ENCODE assay signal across 1 cellular context in genomic region chr11:70322653-70323052, GRCh38.
TF ChIP-seq lines count a peak whose summit lies in the region.

No MANE protein-coding gene starts in this region.

TF ChIP-seq in K562, 482 proteins besides CTCF, POLR2A, EP300 and RAD21:
- TF ChIP-seq FOXJ2 (tag; IDR thresholded peaks at IDR 0.05): no peak
- no peak for TF ChIP-seq ARID2 (IDR thresholded peaks at IDR 0.05)
- TF ChIP-seq HCFC1 (IDR thresholded peaks at IDR 0.05; ENCODE audit: low read depth, low read length): no peak
- TF ChIP-seq KLF10 (CRISPR knock-in tag; IDR thresholded peaks at IDR 0.05): no peak
- no peak for TF ChIP-seq IRF2 (CRISPR knock-in tag; IDR thresholded peaks at IDR 0.05)
- TF ChIP-seq ZMIZ1 (IDR thresholded peaks at IDR 0.05; ENCODE audit: low read depth in 2 of 2, low read length in 2 of 2): no peak
- TF ChIP-seq RBM17 (IDR thresholded peaks at IDR 0.05; ENCODE audit: borderline replicate concordance, low read depth, low read length): no peak
- TF ChIP-seq SIRT6 (IDR thresholded peaks at IDR 0.05; ENCODE audit: low read depth, low read length): no peak
- no peak for TF ChIP-seq HDGF (IDR thresholded peaks at IDR 0.05)
- TF ChIP-seq JUNB (CRISPR knock-in tag; conservative IDR thresholded peaks at IDR 0.05): no peak
- TF ChIP-seq ZNF224 (CRISPR knock-in tag; IDR thresholded peaks at IDR 0.05): no peak
